In genomic region chr2:43837831-43838559, GRCh38 we compare ENCODE assay signal across 28 cellular contexts. TPM values are rescaled to one million over a fixed set of nuclear protein-coding genes. Genes with fewer than 3 reads are reported as not detected.
A peak's percentile ranks its signal among the peaks of the same experiment; 100 is the strongest.
DNase-seq lines count a peak whose midpoint lies in the region; ATAC-seq and TF ChIP-seq lines count a peak whose summit lies in the region.
"Had no signal": no experiment of that assay in that cellular context is flagged by ENCODE, and none has a peak within 500 bp of the region (broad histone marks: within the 10 kb centered on the region; RNA-seq: fewer than 3 reads in every experiment).

No MANE protein-coding gene starts in this region.

- no peaks in the 10 kb centered on the region for H3K36me3 Mint-ChIP-seq in activated CD8-positive, alpha-beta memory T cell treated with anti-CD3 and anti-CD28 coated beads, Interleukin-2, amount 10 ng/mL, durations not matched to agents 7 days and 5 days
- H3K36me3 Mint-ChIP-seq: CD4-positive, CD25-positive, alpha-beta regulatory T cell had no signal

- TF ChIP-seq CTCF in vagina (IDR thresholded peaks at IDR 0.05): no peak

- H3K27me3 ChIP-seq in vagina: no peaks in the 10 kb centered on the region
- H3K27me3 ChIP-seq: BLaER1 had no signal

- H3K27ac ChIP-seq in vagina: no peak overlapping the region
- H3K27ac ChIP-seq: BLaER1, GM23248 had no signal

- H3K27me3 Mint-ChIP-seq in activated CD8-positive, alpha-beta memory T cell treated with anti-CD3 and anti-CD28 coated beads, Interleukin-2, amount 10 ng/mL, durations not matched to agents 7 days and 5 days: peaks cover 18% of the 10 kb centered on the region

- no peaks in the 10 kb centered on the region for H3K4me1 ChIP-seq in vagina
- H3K4me1 ChIP-seq: BLaER1 had no signal

- CTCF ChIA-PET in activated CD8-positive, alpha-beta memory T cell treated with anti-CD3 and anti-CD28 coated beads, Interleukin-2, amount 10 ng/mL, durations not matched to agents 7 days and 5 days (lab: Charles Lee): no interaction called here

- intact Hi-C loops in vagina (cut with DNase I): no loop called here

- H3K4me3 Mint-ChIP-seq in activated CD8-positive, alpha-beta memory T cell treated with anti-CD3 and anti-CD28 coated beads, Interleukin-2, amount 10 ng/mL, durations not matched to agents 7 days and 5 days: no peak overlapping the region
- H3K4me3 Mint-ChIP-seq: CD4-positive, CD25-positive, alpha-beta regulatory T cell had no signal

- DNase-seq in activated CD8-positive, alpha-beta memory T cell treated with anti-CD3 and anti-CD28 coated beads, Interleukin-2, amount 10 ng/mL, durations not matched to agents 7 days and 5 days: peak; percentile 31
- DNase-seq in activated CD8-positive, alpha-beta memory T cell treated with anti-CD3 and anti-CD28 coated beads, Interleukin-2, amount 50 U/mL, for 48 hours: no peak
- DNase-seq in iPS-NIHi11 (ENCODE audit: low spot score) (peak; percentile 3), mesenteric fat pad (ENCODE audit: low spot score) (peak; percentile 87), vagina (ENCODE audit: extremely low spot score in 2 of 2) (peak; percentile 54 to 88), cortex of kidney (lab: John Stamatoyannopoulos, UW) (no peak), NCI-H187 treated with DMSO at 0.1 percent for 48 hours (lab: John Stamatoyannopoulos, UW) (no peak)
- DNase-seq: CD4-positive, CD25-positive, alpha-beta regulatory T cell; GM23248; HCEC 1CT; Kasumi-1; NCI-H1092 treated with DMSO at 0.1 percent for 48 hours; NCI-H1436; NCI-H187; NCI-H2107; NCI-H446; NCI-H524 treated with DMSO at 0.1 percent for 48 hours; NCI-H774; PC-3; SK-N-SH had no signal

- no peak overlapping the region for H3K27ac Mint-ChIP-seq in activated CD8-positive, alpha-beta memory T cell treated with anti-CD3 and anti-CD28 coated beads, Interleukin-2, amount 10 ng/mL, durations not matched to agents 7 days and 5 days
- H3K27ac Mint-ChIP-seq: CD4-positive, CD25-positive, alpha-beta regulatory T cell had no signal

- no peak for TF ChIP-seq POLR2A in vagina (IDR thresholded peaks at IDR 0.05)

- no peaks in the 10 kb centered on the region for H3K9me3 ChIP-seq in vagina
- H3K9me3 ChIP-seq: BLaER1, SK-N-SH had no signal

- no peaks in the 10 kb centered on the region for H3K4me1 Mint-ChIP-seq in activated CD8-positive, alpha-beta memory T cell treated with anti-CD3 and anti-CD28 coated beads, Interleukin-2, amount 10 ng/mL, durations not matched to agents 7 days and 5 days
- H3K4me1 Mint-ChIP-seq: CD4-positive, CD25-positive, alpha-beta regulatory T cell had no signal

- no peaks in the 10 kb centered on the region for H3K9me3 Mint-ChIP-seq in activated CD8-positive, alpha-beta memory T cell treated with anti-CD3 and anti-CD28 coated beads, Interleukin-2, amount 10 ng/mL, durations not matched to agents 7 days and 5 days (ENCODE audit: low read depth)
- H3K9me3 Mint-ChIP-seq: CD4-positive, CD25-positive, alpha-beta regulatory T cell had no signal

- no peak for ATAC-seq in activated CD8-positive, alpha-beta memory T cell treated with anti-CD3 and anti-CD28 coated beads, Interleukin-2, amount 10 ng/mL, durations not matched to agents 7 days and 5 days
- ATAC-seq in HG03097 (IDR thresholded peaks at IDR 0.05; ENCODE audit: low FRiP score, unreplicated experiment): no peak
- ATAC-seq: PC-3 had no signal

- H3K36me3 ChIP-seq in vagina: no peaks in the 10 kb centered on the region
- H3K36me3 ChIP-seq: BLaER1 had no signal

- no peak overlapping the region for H3K4me3 ChIP-seq in vagina
- H3K4me3 ChIP-seq: BLaER1, GM23248, K562 had no signal

RNA-seq across cellular contexts. Expression of gene ABCG5, which starts 0.6 kb away (rescaled TPM):
- total RNA-seq in activated CD8-positive, alpha-beta memory T cell treated with anti-CD3 and anti-CD28 coated beads, Interleukin-2, amount 10 ng/mL, durations not matched to agents 7 days and 5 days: not detected
- total RNA-seq in mesenteric fat pad (not detected), vagina (not detected)
- total RNA-seq: A172; CD4-positive, CD25-positive, alpha-beta regulatory T cell; Daoy; G401; GM23248; HT1080; K562; M059J; PC-3 had no signal

RNA-seq across cellular contexts. Expression of gene ABCG8, which starts 0.8 kb away (rescaled TPM):
- not detected for total RNA-seq in activated CD8-positive, alpha-beta memory T cell treated with anti-CD3 and anti-CD28 coated beads, Interleukin-2, amount 10 ng/mL, durations not matched to agents 7 days and 5 days
- total RNA-seq in mesenteric fat pad (not detected), vagina (not detected)
- total RNA-seq: A172; CD4-positive, CD25-positive, alpha-beta regulatory T cell; Daoy; G401; GM23248; HT1080; K562; M059J; PC-3 had no signal

Comparison
In these comparisons a context has a peak if more than half of its experiments do, and no peak if none do; other contexts are left out.
1. DNase-seq: peak in activated CD8-positive, alpha-beta memory T cell treated with anti-CD3 and anti-CD28 coated beads, Interleukin-2, amount 10 ng/mL, durations not matched to agents 7 days and 5 days (single experiment), iPS-NIHi11 (single experiment), mesenteric fat pad (single experiment) and vagina (2 of 2); none in activated CD8-positive, alpha-beta memory T cell treated with anti-CD3 and anti-CD28 coated beads, Interleukin-2, amount 50 U/mL, for 48 hours (single experiment), cortex of kidney (single experiment) and NCI-H187 treated with DMSO at 0.1 percent for 48 hours (single experiment).